ENCODE assay signal across 8 cellular contexts in the genomic region with DNA sequence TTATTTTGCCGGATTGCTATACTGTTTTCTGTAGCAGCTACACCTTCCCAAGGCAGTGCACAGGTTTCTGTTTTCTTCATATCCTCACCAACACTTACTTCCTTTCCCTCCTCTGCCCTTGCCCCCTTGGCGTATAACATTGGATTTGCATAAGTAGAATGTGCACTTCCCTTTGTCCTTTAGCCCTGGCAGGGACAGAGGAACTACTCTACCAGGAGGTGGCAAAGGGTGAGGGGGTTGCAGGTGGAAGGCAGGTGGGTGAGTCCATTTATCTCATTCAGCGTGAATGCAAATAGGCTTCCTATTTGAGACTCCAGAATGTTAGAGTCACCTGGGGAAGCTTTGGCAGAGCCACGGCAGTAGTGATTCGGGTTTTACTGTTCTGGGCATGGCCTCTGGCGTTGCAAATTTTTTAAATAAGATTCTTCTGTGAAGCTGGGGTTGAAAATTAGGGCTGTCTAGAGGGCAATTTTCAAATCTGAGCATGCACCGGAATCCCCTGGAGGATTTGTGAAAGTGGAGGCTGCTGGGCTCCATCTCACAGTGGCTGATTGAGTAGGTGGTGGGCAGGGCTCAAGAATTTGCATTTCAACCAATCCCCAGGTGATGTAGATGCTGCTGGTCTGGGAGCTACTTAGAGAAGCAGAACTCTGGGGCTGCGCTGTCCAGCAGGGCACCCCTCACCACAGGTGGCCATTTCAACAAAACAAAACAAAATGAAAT.
DNase-seq lines count a peak whose midpoint lies in the region; ATAC-seq and TF ChIP-seq lines count a peak whose summit lies in the region.
"Had no signal": no experiment of that assay in that cellular context is flagged by ENCODE, and none has a peak within 500 bp of the region (broad histone marks: within the 10 kb centered on the region; RNA-seq: fewer than 3 reads in every experiment).

No MANE protein-coding gene starts in this region.

- H3K79me2 ChIP-seq in neural progenitor cell (ENCODE audit: low read depth): no peaks in the 10 kb centered on the region

- H3K27me3 Mint-ChIP-seq in neural progenitor cell (ENCODE audit: insufficient read depth, low read depth): no peaks in the 10 kb centered on the region

- H3K9ac ChIP-seq in neural progenitor cell: no peak overlapping the region

- no peaks in the 10 kb centered on the region for H3K9me3 ChIP-seq in neural progenitor cell (ENCODE audit: low read depth)
- H3K9me3 ChIP-seq: esophagus squamous epithelium had no signal

- H3K9me3 Mint-ChIP-seq in neural progenitor cell: peaks cover 2% of the 10 kb centered on the region

- no peak overlapping the region for H3K4me3 Mint-ChIP-seq in neural progenitor cell

- peak; percentile 52 for ATAC-seq in HG02588 (IDR thresholded peaks at IDR 0.05; ENCODE audit: unreplicated experiment)
- ATAC-seq in HG03571 (IDR thresholded peaks at IDR 0.05; ENCODE audit: unreplicated experiment): peak; percentile 57

- H2AFZ ChIP-seq in neural progenitor cell (replicated peaks): no peak overlapping the region

- H3K4me3 ChIP-seq in neural progenitor cell: no peak overlapping the region
- H3K4me3 ChIP-seq: esophagus squamous epithelium had no signal

- H3K27ac Mint-ChIP-seq in neural progenitor cell: no peak overlapping the region

- H3K27me3 ChIP-seq in neural progenitor cell: no peaks in the 10 kb centered on the region

- H4K20me1 ChIP-seq in neural progenitor cell (ENCODE audit: low read depth): no peaks in the 10 kb centered on the region

- H3K4me1 ChIP-seq in neural progenitor cell: peaks cover 17% of the 10 kb centered on the region

- no peak overlapping the region for H3K27ac ChIP-seq in neural progenitor cell

- no peaks in the 10 kb centered on the region for H3K36me3 ChIP-seq in neural progenitor cell

- no peaks in the 10 kb centered on the region for H3K36me3 Mint-ChIP-seq in neural progenitor cell

- TF ChIP-seq CTCF in neural progenitor cell (IDR thresholded peaks at IDR 0.05): no peak

- peaks cover 8% of the 10 kb centered on the region for H3F3A ChIP-seq in neural progenitor cell (ENCODE audit: low read depth)

- peak; percentile 51 for DNase-seq in GM19240 (ENCODE audit: insufficient read length, low spot score)
- peak; percentile 33 for DNase-seq in neural progenitor cell (ENCODE audit: low spot score)
- DNase-seq in hypothalamus (lab: John Stamatoyannopoulos, UW): no peak
- DNase-seq in dermis blood vessel endothelial cell: no peak
- DNase-seq in NCI-H128 (lab: John Stamatoyannopoulos, UW; ENCODE audit: unreplicated experiment): no peak
- DNase-seq: esophagus squamous epithelium had no signal

- H3K4me2 ChIP-seq in neural progenitor cell: peak overlapping the region; percentile 37

- peaks cover 16% of the 10 kb centered on the region for H3K4me1 Mint-ChIP-seq in neural progenitor cell

Comparison
In these comparisons a context has a peak if more than half of its experiments do, and no peak if none do; other contexts are left out.
1. DNase-seq: peak in GM19240 (single experiment) and neural progenitor cell (single experiment); none in hypothalamus (0 of 51), dermis blood vessel endothelial cell (single experiment) and NCI-H128 (single experiment).